8 cellular contexts compared by ENCODE assay signal in the genomic region with DNA sequence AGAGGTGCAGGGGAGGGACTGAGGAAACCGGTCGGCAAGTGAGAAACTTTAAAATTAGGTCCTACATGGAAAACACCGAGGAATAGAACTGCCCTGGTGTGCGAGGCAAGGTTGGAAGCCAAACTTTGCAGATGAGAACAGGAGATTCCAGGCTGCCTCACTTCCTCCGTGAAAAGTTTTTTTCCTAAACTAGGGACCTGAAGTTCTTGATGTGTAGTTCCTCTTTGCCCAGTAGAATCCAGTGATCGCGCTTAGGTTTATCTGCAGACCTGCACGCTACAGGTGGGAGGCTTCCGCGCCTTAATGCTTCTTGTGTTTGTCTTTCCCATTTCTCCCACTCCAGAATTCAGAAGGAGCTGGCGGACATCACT. TPM values are rescaled to one million over a fixed set of nuclear protein-coding genes. Genes with fewer than 3 reads are reported as not detected.
DNase-seq lines count a peak whose midpoint lies in the region; ATAC-seq and TF ChIP-seq lines count a peak whose summit lies in the region.

No MANE protein-coding gene starts in this region.

- H3K4me1 ChIP-seq in heart left ventricle, result peaks cover 0 to 71% (median 48%) of the 10 kb centered on the region in 12 donors

- H3K9me3 Mint-ChIP-seq in progenitor cell of endocrine pancreas (ENCODE audit: low read depth), result no peaks in the 10 kb centered on the region

- peak overlapping the region; percentile 41 to 92 (median 82) for H3K27ac ChIP-seq in heart left ventricle

- peaks cover 0 to 37% (median 0%) of the 10 kb centered on the region in 9 donors for H3K36me3 ChIP-seq in heart left ventricle

- H3K36me3 Mint-ChIP-seq in progenitor cell of endocrine pancreas (ENCODE audit: insufficient read depth), result peaks cover 4% of the 10 kb centered on the region

- H3K27me3 ChIP-seq in heart left ventricle, result no peaks in the 10 kb centered on the region

- H3K9me3 ChIP-seq in heart left ventricle, result no peaks in the 10 kb centered on the region

- intact Hi-C loops in heart left ventricle (cut with DNase I), result no loop called here
- intact Hi-C loops in cardiac septum (cut with DNase I), result no loop called here

- H3K4me3 ChIP-seq in heart left ventricle, result peak overlapping the region; percentile 34 to 86 (median 66)
- H3K4me3 ChIP-seq in fibroblast of pulmonary artery (replicated peaks; ENCODE audit: low read depth, low read length), result peak overlapping the region; percentile 53

- no peak for TF ChIP-seq POLR2A in heart left ventricle (IDR thresholded peaks at IDR 0.05)

- H3K4me3 Mint-ChIP-seq in progenitor cell of endocrine pancreas (ENCODE audit: low read depth), result peak overlapping the region; percentile 92

- ATAC-seq in heart left ventricle (peak in 1 of 4 donors; percentile 10), SK-N-SH treated with all-trans-retinoic acid at 6 μM for 48 hours (peak; percentile 46), GM21447 (IDR thresholded peaks at IDR 0.05; ENCODE audit: unreplicated experiment) (no peak)

- H3K27me3 Mint-ChIP-seq in progenitor cell of endocrine pancreas, result no peaks in the 10 kb centered on the region

- 29 to 41% (median 33%) methylated on average over 11 of the region's 11 CpGs for whole genome bisulfite sequencing in heart left ventricle, 4 donors

- H3K27ac Mint-ChIP-seq in progenitor cell of endocrine pancreas, result peak overlapping the region; percentile 99

- TF ChIP-seq CTCF in heart left ventricle (IDR thresholded peaks at IDR 0.05), result no peak
- TF ChIP-seq CTCF in fibroblast of pulmonary artery (IDR thresholded peaks at IDR 0.05; ENCODE audit: low read length, missing control alignments), result no peak
- TF ChIP-seq CTCF in progenitor cell of endocrine pancreas (IDR thresholded peaks at IDR 0.05; ENCODE audit: unreplicated experiment), result no peak

- H3K4me1 Mint-ChIP-seq in progenitor cell of endocrine pancreas (ENCODE audit: low read depth), result peaks cover 46% of the 10 kb centered on the region

- no peak for DNase-seq in heart left ventricle
- DNase-seq in cardiac septum (ENCODE audit: low spot score), result no peak
- no peak for DNase-seq in fibroblast of pulmonary artery (ENCODE audit: low read depth)
- no peak for DNase-seq in progenitor cell of endocrine pancreas (ENCODE audit: low spot score, unreplicated experiment)
- DNase-seq in NCI-H1930 (lab: John Stamatoyannopoulos, UW), result no peak
- no peak for DNase-seq in stimulated activated CD4-positive, alpha-beta T cell treated with anti-CD3 and anti-CD28 coated beads, Interleukin-4, amount 100 ng/mL, for 1 hour

TF ChIP-seq in SK-N-SH treated with all-trans-retinoic acid at 6 μM for 48 hours, 23 proteins besides CTCF, POLR2A, EP300 and RAD21:
- TF ChIP-seq ZFP3 (CRISPR knock-in tag; IDR thresholded peaks at IDR 0.05) (no peak), TOX (CRISPR knock-in tag; IDR thresholded peaks at IDR 0.05; ENCODE audit: borderline replicate concordance) (no peak), ZNF565 (CRISPR knock-in tag; conservative IDR thresholded peaks at IDR 0.05; ENCODE audit: low read depth) (no peak), CSDC2 (CRISPR knock-in tag; IDR thresholded peaks at IDR 0.05) (no peak), ZNF70 (CRISPR knock-in tag; IDR thresholded peaks at IDR 0.05) (no peak), GLIS3 (CRISPR knock-in tag; IDR thresholded peaks at IDR 0.05) (no peak), RARB (CRISPR knock-in tag; IDR thresholded peaks at IDR 0.05) (no peak), PPARA (CRISPR knock-in tag; IDR thresholded peaks at IDR 0.05; ENCODE audit: borderline replicate concordance) (no peak), BACH2 (CRISPR knock-in tag; IDR thresholded peaks at IDR 0.05; ENCODE audit: borderline replicate concordance) (no peak), ESRRG (CRISPR knock-in tag; IDR thresholded peaks at IDR 0.05) (no peak), ISL1 (CRISPR knock-in tag; IDR thresholded peaks at IDR 0.05) (no peak), CSRNP3 (CRISPR knock-in tag; IDR thresholded peaks at IDR 0.05) (no peak), POU6F1 (CRISPR knock-in tag; IDR thresholded peaks at IDR 0.05; ENCODE audit: borderline replicate concordance, low read depth) (no peak), CREB5 (CRISPR knock-in tag; IDR thresholded peaks at IDR 0.05; ENCODE audit: low read depth) (no peak), TCF4 (CRISPR knock-in tag; IDR thresholded peaks at IDR 0.05; ENCODE audit: borderline replicate concordance) (no peak), TSHZ2 (CRISPR knock-in tag; IDR thresholded peaks at IDR 0.05) (no peak), ZFP30 (CRISPR knock-in tag; IDR thresholded peaks at IDR 0.05) (no peak), ZC3H10 (CRISPR knock-in tag; IDR thresholded peaks at IDR 0.05) (no peak), OSR1 (CRISPR knock-in tag; IDR thresholded peaks at IDR 0.05) (no peak)

RNA-seq across cellular contexts. Expression of gene UBE2E1, which starts 5.3 kb away (rescaled TPM):
- total RNA-seq in heart left ventricle (10 to 100 TPM; 59.1 to 97.1 (median 65.0) TPM), cardiac septum (59.7 TPM), progenitor cell of endocrine pancreas (129 and 134 TPM in 2 replicates)
- polyA plus RNA-seq in heart left ventricle, result 10 to 100 TPM; 43.7 to 78.8 TPM
